8 cellular contexts compared by ENCODE assay signal in the genomic region with DNA sequence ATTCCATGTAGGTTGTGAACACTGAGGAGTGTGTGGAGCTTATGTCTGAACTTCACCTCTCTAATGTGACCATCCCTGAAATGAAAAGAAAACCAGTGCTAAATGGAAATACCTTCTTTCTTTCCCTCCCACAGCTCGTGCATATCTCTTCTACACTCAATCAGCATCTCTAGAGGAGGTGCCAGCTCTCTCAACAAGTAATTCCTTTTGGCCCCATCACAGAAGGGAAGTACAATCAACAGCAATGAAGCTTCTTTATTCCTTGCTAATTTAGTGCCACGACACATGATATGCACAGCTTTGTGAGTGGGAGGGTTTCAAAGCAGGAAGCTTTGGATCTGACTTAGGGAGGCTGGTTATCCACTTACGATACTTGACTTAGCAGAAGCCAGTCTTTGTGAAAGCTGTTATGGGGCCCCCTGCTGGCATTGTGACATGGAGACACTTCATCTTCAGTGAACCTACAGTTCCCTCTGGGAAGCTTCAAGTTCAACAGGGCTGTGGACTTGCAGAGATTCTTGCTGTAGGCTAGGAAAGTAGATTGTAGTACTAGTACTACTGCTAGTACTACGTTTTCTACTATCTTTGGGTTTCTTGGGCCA.
DNase-seq lines count a peak whose midpoint lies in the region; ATAC-seq and TF ChIP-seq lines count a peak whose summit lies in the region.

No MANE protein-coding gene starts in this region.

- H3K9me3 Mint-ChIP-seq in immature natural killer cell, result peaks cover 0 to 2% (median under 1%) of the 10 kb centered on the region in 6 donors

- no peaks in the 10 kb centered on the region for H3K4me1 Mint-ChIP-seq in immature natural killer cell

- peak; percentile 14 for DNase-seq in DMS114 treated with DMSO at 0.1 percent for 48 hours (lab: John Stamatoyannopoulos, UW; ENCODE audit: unreplicated experiment)
- DNase-seq in HAP-1 (ENCODE audit: low spot score in 2 of 2), result peak; percentile 24 to 67
- DNase-seq in NCI-H510A (lab: John Stamatoyannopoulos, UW), result peak; percentile 68
- DNase-seq in activated T-cell treated with anti-CD3 and anti-CD28 coated beads, Interleukin-2, amount 50 U/mL, for 48 hours, result peak; percentile 52 to 56
- peak; percentile 61 to 74 (median 67) for DNase-seq in heart left ventricle
- DNase-seq in sigmoid colon, result peak; percentile 90
- DNase-seq in immature natural killer cell, result no peak

- H3K36me3 ChIP-seq in HAP-1 (replicated peaks) (no peaks in the 10 kb centered on the region), heart left ventricle (no peaks in the 10 kb centered on the region), sigmoid colon (no peaks in the 10 kb centered on the region)

- ATAC-seq in heart left ventricle, result peak in 3 of 4 donors; percentile 56 to 82 (median 71)
- ATAC-seq in HG03439 (IDR thresholded peaks at IDR 0.05; ENCODE audit: unreplicated experiment), result no peak

- H3K9me3 ChIP-seq in HAP-1 (no peaks in the 10 kb centered on the region), heart left ventricle (no peaks in the 10 kb centered on the region), sigmoid colon (no peaks in the 10 kb centered on the region)

- H3K27me3 ChIP-seq in HAP-1 (ENCODE audit: low read depth), result no peaks in the 10 kb centered on the region
- H3K27me3 ChIP-seq in heart left ventricle, result peaks cover 0 to 38% (median 0%) of the 10 kb centered on the region in 9 donors
- H3K27me3 ChIP-seq in sigmoid colon, result no peaks in the 10 kb centered on the region

- 14 to 24% (median 15%) methylated on average over 4 of the region's 4 CpGs for WGBS in heart left ventricle, 4 donors
- 28 to 56% methylated on average over 4 of the region's 4 CpGs for WGBS in sigmoid colon, 2 donors

- no peaks in the 10 kb centered on the region for H3K36me3 Mint-ChIP-seq in immature natural killer cell

- in situ Hi-C loops in HAP-1 (cut with MboI; ENCODE audit: low sequenced_read_pairs), result no loop called here

- no peak overlapping the region for H3K4me3 Mint-ChIP-seq in immature natural killer cell

- no peak for TF ChIP-seq EP300 in sigmoid colon (IDR thresholded peaks at IDR 0.05)

- H3K27ac ChIP-seq in heart left ventricle (no peak overlapping the region), sigmoid colon (no peak overlapping the region)

- no peak overlapping the region for H3K27ac Mint-ChIP-seq in immature natural killer cell

- TF ChIP-seq POLR2A in heart left ventricle (IDR thresholded peaks at IDR 0.05) (no peak), sigmoid colon (IDR thresholded peaks at IDR 0.05) (no peak)

- H3K4me3 ChIP-seq in HAP-1, result no peak overlapping the region
- no peak overlapping the region for H3K4me3 ChIP-seq in heart left ventricle
- H3K4me3 ChIP-seq in sigmoid colon, result no peak overlapping the region

- H3K4me1 ChIP-seq in HAP-1 (no peaks in the 10 kb centered on the region), heart left ventricle (peaks cover 0 to 12% (median 0%) of the 10 kb centered on the region in 12 donors), sigmoid colon (peaks cover 0 to 7% (median 5%) of the 10 kb centered on the region in 4 donors)

- intact Hi-C loops in heart left ventricle (cut with DNase I), result loop anchor here in 8 of 10 donors (1.0 to 10.0 kb wide), 6 partner anchors 76 to 133 kb away; no protein-coding TSS in a partner anchor
- intact Hi-C loops in sigmoid colon (cut with DNase I), result loop anchor here (2.0 to 5.0 kb wide), 2 partner anchors 76 to 115 kb away; no protein-coding TSS in a partner anchor

- TF ChIP-seq CTCF in heart left ventricle (IDR thresholded peaks at IDR 0.05) (peak; percentile 42 to 71 (median 57)), sigmoid colon (IDR thresholded peaks at IDR 0.05) (peak; percentile 33 to 58 (median 38))

- H3K27me3 Mint-ChIP-seq in immature natural killer cell (ENCODE audit: low read depth in 3 of 3), result peaks cover 0 to 4% (median 1%) of the 10 kb centered on the region in 3 donors

Comparison
In these comparisons a context has a peak if more than half of its experiments do, and no peak if none do; other contexts are left out.
1. DNase-seq: peak in DMS114 treated with DMSO at 0.1 percent for 48 hours (single experiment), HAP-1 (2 of 2), NCI-H510A (single experiment), activated T-cell treated with anti-CD3 and anti-CD28 coated beads, Interleukin-2, amount 50 U/mL, for 48 hours (2 of 2), heart left ventricle (5 of 5) and sigmoid colon (single experiment); none in immature natural killer cell (0 of 3).